Comparison of ENCODE assay signal across 8 cellular contexts in the genomic region with DNA sequence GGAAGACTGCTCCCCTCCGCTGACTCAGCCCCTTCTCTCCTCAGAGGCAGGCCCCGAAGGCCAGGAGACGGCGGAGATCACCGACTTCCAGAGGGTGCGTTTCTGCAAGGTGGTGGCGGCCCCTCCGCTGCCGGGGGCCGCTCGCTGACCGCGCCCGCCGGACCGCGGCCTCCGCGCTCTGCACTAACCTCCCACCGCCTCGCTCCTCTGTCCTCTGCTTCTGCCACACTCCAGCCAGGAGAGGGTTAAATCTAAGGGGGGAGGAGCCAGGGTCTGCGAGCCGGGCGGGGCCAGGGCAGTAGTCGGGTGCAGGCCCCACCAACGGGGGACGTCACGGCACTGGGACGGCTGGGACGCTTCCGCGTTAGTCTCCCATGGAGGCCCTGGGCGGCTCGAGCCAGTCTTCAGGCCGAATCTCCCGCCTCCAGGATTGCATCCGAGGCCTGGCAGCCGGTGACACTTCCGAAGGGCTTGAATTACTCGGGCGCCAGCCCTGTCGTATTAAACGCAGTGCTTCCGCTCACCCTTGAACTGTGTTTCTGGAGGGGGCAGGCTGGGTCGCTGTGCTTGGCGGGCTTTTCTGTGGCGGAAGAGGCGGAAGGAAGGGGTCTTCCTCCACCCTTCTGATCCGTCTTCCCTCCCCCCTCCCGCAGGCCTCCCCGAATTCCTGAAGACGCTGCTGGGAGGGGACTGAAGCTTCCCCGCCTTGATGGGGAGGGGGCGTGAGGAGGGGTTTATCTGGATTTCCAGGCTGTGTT. TPM values are rescaled to one million over a fixed set of nuclear protein-coding genes. Genes with fewer than 3 reads are reported as not detected.
DNase-seq lines count a peak whose midpoint lies in the region; ATAC-seq and TF ChIP-seq lines count a peak whose summit lies in the region.

No MANE protein-coding gene starts in this region.

- H4K20me1 ChIP-seq in mammary epithelial cell (ENCODE audit: insufficient read depth, low read length) = no peaks in the 10 kb centered on the region

- ATAC-seq in GM18517 (IDR thresholded peaks at IDR 0.05; ENCODE audit: unreplicated experiment) = peak; percentile 67
- peak; percentile 62 for ATAC-seq in HG03045 (IDR thresholded peaks at IDR 0.05; ENCODE audit: unreplicated experiment)

- intact Hi-C loops in mammary epithelial cell (cut with micrococcal nuclease) = loop anchor here (1.0 kb wide), 1 partner anchor 16 kb away; no protein-coding TSS in a partner anchor

- 1% methylated on average over 34 of the region's 54 CpGs for WGBS in mammary epithelial cell (ENCODE audit: low coverage, missing lambda C conversion rate)

- TF ChIP-seq CTCF in WI38 (IDR thresholded peaks at IDR 0.05; ENCODE audit: low read depth, low read length) = no peak
- TF ChIP-seq CTCF in mammary epithelial cell (conservative IDR thresholded peaks at IDR 0.05 in 1 of 2, IDR thresholded peaks at IDR 0.05 in 1 of 2; ENCODE audit: extremely low read depth in 1 of 2, insufficient read depth in 1 of 2, low read depth in 1 of 2, low read length in 2 of 2) = no peak

- H3K9me3 ChIP-seq in mammary epithelial cell (replicated peaks; ENCODE audit: insufficient read depth, low read length) = no peaks in the 10 kb centered on the region

- H3K4me3 ChIP-seq in WI38 (ENCODE audit: low read depth, low read length) (peak overlapping the region; percentile 71), mammary epithelial cell (replicated peaks in 1 of 3; ENCODE audit: insufficient read depth in 1 of 3, low read depth in 2 of 3, low read length in 3 of 3) (peak overlapping the region; percentile 58 to 81 (median 73))

- dilution Hi-C loops in mammary epithelial cell (cut with HindIII; ENCODE audit: low sequenced_read_pairs) = loop anchor here (5.0 to 10.0 kb wide), 3 partner anchors 106 to 391 kb away; no protein-coding TSS in a partner anchor

- in situ Hi-C loops in mammary epithelial cell (cut with MboI; ENCODE audit: low sequenced_read_pairs in 2 of 2) = no loop called here

- no peaks in the 10 kb centered on the region for H3K36me3 ChIP-seq in mammary epithelial cell (ENCODE audit: insufficient read depth, low read length)

- H3K27ac ChIP-seq in mammary epithelial cell (ENCODE audit: insufficient read depth, low read depth, low read length) = peak overlapping the region; percentile 89

- H3K27me3 ChIP-seq in mammary epithelial cell (ENCODE audit: insufficient read depth, low read length) = no peaks in the 10 kb centered on the region

- H3K79me2 ChIP-seq in mammary epithelial cell (ENCODE audit: insufficient read depth, low read length) = no peaks in the 10 kb centered on the region

- H3K9ac ChIP-seq in mammary epithelial cell (ENCODE audit: insufficient read depth, low read length) = peak overlapping the region; percentile 88

- peak overlapping the region; percentile 79 for H2AFZ ChIP-seq in mammary epithelial cell (ENCODE audit: low read depth, low read length)

- CTCF ChIA-PET in mammary epithelial cell (lab: Charles Lee; ENCODE audit: low non-redundant PET) = interaction anchor here (0.7 to 1.2 kb wide), 4 partner anchors 30 to 154 kb away, joined by 3 to 6 read pairs (median 4); a partner anchor contains a TSS

- H3K4me2 ChIP-seq in mammary epithelial cell (ENCODE audit: insufficient read depth, low read depth, low read length) = peak overlapping the region; percentile 87

- peaks cover 14% of the 10 kb centered on the region for H3K4me1 ChIP-seq in mammary epithelial cell (ENCODE audit: insufficient read depth, low read length)

- DNase-seq in 8988T (peak; percentile 91), NCI-H2171 treated with DMSO at 0.1 percent for 48 hours (lab: John Stamatoyannopoulos, UW) (peak; percentile 89), mammary epithelial cell (peak; percentile 85), inferior parietal cortex (ENCODE audit: extremely low spot score) (peak; percentile 83), smooth muscle cell of the brain vasculature (ENCODE audit: low read depth, low spot score) (peak; percentile 67)

- no TSS peak for BruUV-seq in mammary epithelial cell (replicated peaks; lab: Mats Ljungman, UMichigan)

RNA-seq across cellular contexts. Expression of a gene that starts 1.2 kb away (rescaled TPM):
- total RNA-seq in mammary epithelial cell = 10 to 100 TPM in 1 of 2 donors, 1 to 10 TPM in 1; 2.0 to 10.9 TPM
- 0.65 TPM for polyA plus RNA-seq in mammary epithelial cell
- not detected for polyA minus RNA-seq in mammary epithelial cell

RNA-seq across cellular contexts. Expression of a gene that starts 17.2 kb away (rescaled TPM):
- 10 to 100 TPM in 1 of 2 donors, 1 to 10 TPM in 1; 4.7 to 29.6 TPM for total RNA-seq in mammary epithelial cell
- 3.2 TPM for polyA plus RNA-seq in mammary epithelial cell
- 9.1 TPM for polyA minus RNA-seq in mammary epithelial cell

RNA-seq across cellular contexts. Expression of a gene that starts 36.2 kb away (rescaled TPM):
- total RNA-seq in mammary epithelial cell = 1 to 10 TPM in 1 of 2 donors, under 1 TPM in 1; 0.17 to 1.9 TPM
- polyA plus RNA-seq in mammary epithelial cell = 0.03 TPM
- polyA minus RNA-seq in mammary epithelial cell = not detected

RNA-seq across cellular contexts. Expression of a gene that starts 42.5 kb away (rescaled TPM):
- total RNA-seq in mammary epithelial cell = 1 to 10 TPM; 7.0 to 8.1 TPM
- 1.4 TPM for polyA plus RNA-seq in mammary epithelial cell
- 1.2 TPM for polyA minus RNA-seq in mammary epithelial cell

RNA-seq across cellular contexts. Expression of a gene that starts 58.5 kb away (rescaled TPM):
- total RNA-seq in mammary epithelial cell = under 1 TPM in 1 of 2 donors, not detected in 1; 0.09 TPM
- polyA plus RNA-seq in mammary epithelial cell = 0.06 TPM
- polyA minus RNA-seq in mammary epithelial cell = not detected

Comparison
In these comparisons a context has a peak if more than half of its experiments do, and no peak if none do; other contexts are left out.
1. Peak in every context shown above with its lines: DNase-seq, ATAC-seq, H3K4me3 ChIP-seq and H3K27ac ChIP-seq.